Comparison of ENCODE assay signal across 8 cellular contexts in genomic region chr2:64203131-64204005, GRCh38. TPM values are rescaled to one million over a fixed set of nuclear protein-coding genes. Genes with fewer than 3 reads are reported as not detected.
A peak's percentile ranks its signal among the peaks of the same experiment; 100 is the strongest.
DNase-seq lines count a peak whose midpoint lies in the region; ATAC-seq and TF ChIP-seq lines count a peak whose summit lies in the region.

No MANE protein-coding gene starts in this region.

- H3K36me3 ChIP-seq in mucosa of stomach (ENCODE audit: control insufficient read depth, insufficient read depth, low read length): no peaks in the 10 kb centered on the region

- no peak for DNase-seq in AG04450 (ENCODE audit: low read depth, low spot score)
- DNase-seq in HT-29 (ENCODE audit: low spot score): peak; percentile 74
- DNase-seq in caudate nucleus (lab: John Stamatoyannopoulos, UW): peak in 1 of 61 donors; percentile 17
- DNase-seq in GM13977 (ENCODE audit: low spot score): no peak
- no peak for DNase-seq in cerebellum (ENCODE audit: low spot score)

- H3K9ac ChIP-seq in mucosa of stomach (ENCODE audit: low read length): peak overlapping the region; percentile 59

- in situ Hi-C loops in GM13977 (cut with MboI; ENCODE audit: low pct_unique_long_range_greater_than_20kb, low sequenced_read_pairs, unreplicated experiment): no loop called here

- H3K4me1 ChIP-seq in mucosa of stomach (ENCODE audit: control insufficient read depth, insufficient read depth, low read length): peaks cover 37% of the 10 kb centered on the region

- H3K9me3 ChIP-seq in AG04450 (ENCODE audit: control insufficient read depth, insufficient read depth, low read length) (no peaks in the 10 kb centered on the region), mucosa of stomach (ENCODE audit: control insufficient read depth, low read length) (no peaks in the 10 kb centered on the region)

- ATAC-seq in HG02588 (IDR thresholded peaks at IDR 0.05; ENCODE audit: unreplicated experiment) (no peak), HG03280 (IDR thresholded peaks at IDR 0.05; ENCODE audit: unreplicated experiment) (no peak)

- H3K27me3 ChIP-seq in AG04450 (ENCODE audit: control insufficient read depth, insufficient read depth, low read length): peaks cover 2% of the 10 kb centered on the region
- no peaks in the 10 kb centered on the region for H3K27me3 ChIP-seq in mucosa of stomach (ENCODE audit: control insufficient read depth, insufficient read depth, low read length)

- H3K4me3 ChIP-seq in AG04450 (ENCODE audit: low read depth, low read length) (no peak overlapping the region), mucosa of stomach (ENCODE audit: low read length) (peak overlapping the region; percentile 20)

- POLR2A ChIA-PET in AG04450 (lab: Yijun Ruan, JAX): interaction anchor here (0.7 kb wide), 1 partner anchor 16 kb away, joined by 10 read pairs; no protein-coding TSS in a partner anchor

- CTCF ChIA-PET in AG04450 (lab: Charles Lee): interaction anchor here (0.7 to 1.3 kb wide), 2 partner anchors 127 to 506 kb away, joined by 4 to 7 read pairs; no protein-coding TSS in a partner anchor

- H3K27ac ChIP-seq in AG04450 (ENCODE audit: low read depth, low read length) (peak overlapping the region; percentile 84), caudate nucleus (ENCODE audit: low read depth, low read length) (peak overlapping the region; percentile 72)

- no peak for TF ChIP-seq CTCF in AG04450 (IDR thresholded peaks at IDR 0.05; ENCODE audit: low read depth, low read length)
- no peak for TF ChIP-seq CTCF in GM13977 (IDR thresholded peaks at IDR 0.05; ENCODE audit: extremely low read depth, insufficient read depth, missing control alignments)

RNA-seq across cellular contexts. Expression of gene PELI1, which starts 59.1 kb away (rescaled TPM):
- 3.3 and 4.9 TPM in 2 replicates for polyA plus RNA-seq in AG04450 (2011; rRNA removed)
- 4.2 and 5.0 TPM in 2 replicates for polyA minus RNA-seq in AG04450 (2011; rRNA and poly(A)+ RNA removed)
- 122 and 123 TPM in 2 replicates for total RNA-seq in HT-29 (2014; rRNA removed; shearing (Covaris generic))
- total RNA-seq in cerebellum: 35.1 TPM
